18 cellular contexts compared by ENCODE assay signal in genomic region chr20:48457261-48458002, GRCh38.
DNase-seq lines count a peak whose midpoint lies in the region; ATAC-seq, FAIRE-seq and TF ChIP-seq lines count a peak whose summit lies in the region.
"Had no signal": no experiment of that assay in that cellular context is flagged by ENCODE, and none has a peak within 500 bp of the region (broad histone marks: within the 10 kb centered on the region; RNA-seq: fewer than 3 reads in every experiment).

No MANE protein-coding gene starts in this region.

- no peaks in the 10 kb centered on the region for H3K4me1 ChIP-seq in K562 (replicated peaks in 1 of 2; ENCODE audit: control insufficient read depth in 2 of 2, insufficient read depth in 2 of 2, low read length in 2 of 2)
- H3K4me1 ChIP-seq in sigmoid colon: no peaks in the 10 kb centered on the region
- peaks cover 11% of the 10 kb centered on the region for H3K4me1 ChIP-seq in Karpas-422 (ENCODE audit: low read length)
- H3K4me1 ChIP-seq: A549, heart left ventricle, SJSA1, uterus had no signal

- CTCF ChIA-PET in K562 (lab: Yijun Ruan, JAX; ENCODE audit: low intra/inter-chr PET ratio): no interaction called here

- H3K27ac ChIP-seq in K562 (ENCODE audit: extremely low read depth, low read depth, low read length) (no peak overlapping the region), sigmoid colon (no peak overlapping the region), Karpas-422 (ENCODE audit: low read length) (no peak overlapping the region)
- H3K27ac ChIP-seq: A549, heart left ventricle, neutrophil, SJSA1, uterus had no signal

- in situ Hi-C loops in K562 (cut with MboI): no loop called here

- TF ChIP-seq CTCF in K562 (IDR thresholded peaks at IDR 0.05 in 2 of 3, conservative IDR thresholded peaks at IDR 0.05 in 1 of 3; ENCODE audit: insufficient read depth in 2 of 3, low read depth in 1 of 3, low read length in 3 of 3) (no peak), sigmoid colon (IDR thresholded peaks at IDR 0.05) (no peak)

- H2AFZ ChIP-seq in K562 (ENCODE audit: low read depth, low read length) (no peak overlapping the region), Karpas-422 (ENCODE audit: low read length) (no peak overlapping the region)

- peaks cover 2% of the 10 kb centered on the region for H4K20me1 ChIP-seq in K562 (replicated peaks; ENCODE audit: control insufficient read depth, insufficient read depth, low read length)
- H4K20me1 ChIP-seq in Karpas-422 (ENCODE audit: insufficient read depth, low read depth, low read length): no peaks in the 10 kb centered on the region

- H3K4me3 ChIP-seq in K562 (no peak overlapping the region), sigmoid colon (no peak overlapping the region), Karpas-422 (ENCODE audit: low read length) (no peak overlapping the region)
- H3K4me3 ChIP-seq: A549, heart left ventricle, SJSA1, uterus had no signal

- ATAC-seq in GM19351 (IDR thresholded peaks at IDR 0.05; ENCODE audit: unreplicated experiment) (peak; percentile 58), K562 (no peak)
- ATAC-seq: A549, HCT116, T-helper 17 cell had no signal

- POLR2A ChIA-PET in K562 (lab: Yijun Ruan, JAX): no interaction called here

- no peak overlapping the region for H3K4me2 ChIP-seq in K562 (ENCODE audit: insufficient read depth, low read length)
- H3K4me2 ChIP-seq in Karpas-422 (ENCODE audit: low read depth, low read length, poor library complexity, severe bottlenecking): no peak overlapping the region
- H3K4me2 ChIP-seq: A549 had no signal

- peak; percentile 48 to 66 for DNase-seq in NCI-H524 (lab: John Stamatoyannopoulos, UW)
- no peak for DNase-seq in NCI-H524 treated with DMSO at 0.1 percent for 48 hours (lab: John Stamatoyannopoulos, UW)
- no peak for DNase-seq in K562 (ENCODE audit: extremely low read depth in 1 of 4, low spot score in 3 of 4)
- DNase-seq in sigmoid colon: peak; percentile 24
- no peak for DNase-seq in COLO668 (lab: John Stamatoyannopoulos, UW; ENCODE audit: unreplicated experiment)
- no peak for DNase-seq in Karpas-422
- DNase-seq in effector CD4-positive, alpha-beta T cell: no peak
- DNase-seq: activated gamma-delta T cell, activated T-cell treated with anti-CD3 and anti-CD28 coated beads for 4 hours, heart left ventricle, NCI-H82, T-helper 17 cell, uterus had no signal

- 3% methylated on average over 9 of the region's 9 CpGs for WGBS in K562 (ENCODE audit: insufficient coverage, low coverage, missing lambda C conversion rate)
- WGBS in sigmoid colon, 2 donors: 69 to 81% methylated on average over 9 of the region's 9 CpGs

- no peaks in the 10 kb centered on the region for H3K79me2 ChIP-seq in K562 (ENCODE audit: control insufficient read depth, insufficient read depth, low read length)
- no peaks in the 10 kb centered on the region for H3K79me2 ChIP-seq in Karpas-422 (ENCODE audit: low read length)

- H3K9me1 ChIP-seq in K562 (ENCODE audit: control insufficient read depth, insufficient read depth, low read length): no peaks in the 10 kb centered on the region

- peaks cover 3 to 64% of the 10 kb centered on the region in 2 experiments; a peak in 3 of 5 replicates for H3K27me3 ChIP-seq in K562 (ENCODE audit: control insufficient read depth in 2 of 2, insufficient read depth in 2 of 2, low read length in 2 of 2)
- H3K27me3 ChIP-seq in sigmoid colon: peaks cover 0 to 4% (median 3%) of the 10 kb centered on the region in 3 donors
- no peaks in the 10 kb centered on the region for H3K27me3 ChIP-seq in Karpas-422 (ENCODE audit: low read length)
- H3K27me3 ChIP-seq: uterus had no signal

- H3K9me3 ChIP-seq in K562 (replicated peaks; ENCODE audit: control insufficient read depth, insufficient read depth, low read depth, low read length) (no peaks in the 10 kb centered on the region), sigmoid colon (no peaks in the 10 kb centered on the region), Karpas-422 (ENCODE audit: low read length) (no peaks in the 10 kb centered on the region)
- H3K9me3 ChIP-seq: A549, heart left ventricle, neutrophil, SJSA1, uterus had no signal

- no TSS peak for BruUV-seq in K562 (replicated peaks; lab: Mats Ljungman, UMichigan)

- TF ChIP-seq POLR2A in K562 (conservative IDR thresholded peaks at IDR 0.05) (no peak), sigmoid colon (IDR thresholded peaks at IDR 0.05) (no peak)

- no peak overlapping the region for H3K9ac ChIP-seq in K562 (ENCODE audit: insufficient read depth in 1 of 2, low read depth in 2 of 2, low read length in 2 of 2)
- no peak overlapping the region for H3K9ac ChIP-seq in Karpas-422 (ENCODE audit: low read length)

- H3K9me2 ChIP-seq in Karpas-422 (replicated peaks; ENCODE audit: insufficient read depth, low read length): no peaks in the 10 kb centered on the region

- intact Hi-C loops in K562 (cut with micrococcal nuclease): no loop called here
- intact Hi-C loops in sigmoid colon (cut with DNase I): no loop called here

- no peak for TF ChIP-seq EP300 in K562 (IDR thresholded peaks at IDR 0.05; ENCODE audit: low read length)
- no peak for TF ChIP-seq EP300 in sigmoid colon (IDR thresholded peaks at IDR 0.05)

- H3K36me3 ChIP-seq in K562 (ENCODE audit: control insufficient read depth, insufficient read depth, low read length): no peaks in the 10 kb centered on the region
- H3K36me3 ChIP-seq in sigmoid colon: no peaks in the 10 kb centered on the region
- H3K36me3 ChIP-seq in Karpas-422 (ENCODE audit: insufficient read depth, low read length): no peaks in the 10 kb centered on the region
- H3K36me3 ChIP-seq: heart left ventricle, neutrophil, SJSA1, uterus had no signal

- TF ChIP-seq RAD21 in K562 (CRISPR knock-in tag; conservative IDR thresholded peaks at IDR 0.05 in 1 of 2, IDR thresholded peaks at IDR 0.05 in 1 of 2): no peak

- no peak for FAIRE-seq in K562 (lab: Jason Lieb, UNC)
- FAIRE-seq: A549 had no signal

TF ChIP-seq in K562, 482 proteins besides CTCF, POLR2A, EP300 and RAD21:
- peak; percentile 61 for TF ChIP-seq EGR1 (conservative IDR thresholded peaks at IDR 0.05)
- peak in 1 of 3 experiments; percentile 34; a peak in 1 of 6 replicates for TF ChIP-seq ZBTB11 (CRISPR knock-in tag; IDR thresholded peaks at IDR 0.05)
- TF ChIP-seq ETS2 (tag; IDR thresholded peaks at IDR 0.05; ENCODE audit: borderline replicate concordance, poor library complexity, severe bottlenecking): no peak

Comparison
In these comparisons a context has a peak if more than half of its experiments do, and no peak if none do; other contexts are left out.
1. DNase-seq: peak in NCI-H524 (2 of 2) and sigmoid colon (single experiment); none in NCI-H524 treated with DMSO at 0.1 percent for 48 hours (single experiment), K562 (0 of 4), COLO668 (single experiment), Karpas-422 (single experiment) and effector CD4-positive, alpha-beta T cell (single experiment).